Comparison of ENCODE assay signal across 25 cellular contexts in the genomic region with DNA sequence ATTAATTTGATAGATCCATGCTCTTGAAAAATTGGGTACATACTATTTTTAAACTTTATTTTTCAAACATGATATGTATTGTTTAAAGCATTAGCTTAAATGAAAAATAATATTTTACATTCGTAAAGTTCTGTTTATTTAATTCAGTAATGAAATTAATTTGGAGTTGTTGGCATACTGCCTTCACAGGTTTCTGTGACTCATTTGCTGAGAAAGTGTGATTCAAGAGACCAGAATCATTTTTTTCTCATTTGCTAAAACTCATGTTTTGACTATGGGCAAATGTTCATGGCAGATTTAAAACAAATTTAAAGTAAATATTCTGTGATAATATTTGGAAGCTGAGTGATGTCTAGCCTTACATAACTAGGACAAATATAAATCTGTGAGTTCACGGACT.
"Had no signal": no experiment of that assay in that cellular context is flagged by ENCODE, and none has a peak within 500 bp of the region (broad histone marks: within the 10 kb centered on the region; RNA-seq: fewer than 3 reads in every experiment).

No MANE protein-coding gene starts in this region.

- H3K36me3 ChIP-seq: brain microvascular endothelial cell, left lung, uterus had no signal

- H3K4me1 ChIP-seq: foreskin keratinocyte, left lung, testis, uterus had no signal

- DNase-seq: activated B cell treated with CpG ODN at 0.5 μM for 24 hours; activated CD4-positive, alpha-beta T cell treated with anti-CD3 and anti-CD28 coated beads for 36 hours; activated CD4-positive, alpha-beta T cell treated with anti-CD3 and anti-CD28 coated beads, Interleukin-2, amount 50 U/mL, for 4 hours; activated CD8-positive, alpha-beta memory T cell treated with anti-CD3 and anti-CD28 coated beads for 24 hours; activated CD8-positive, alpha-beta memory T cell treated with anti-CD3 and anti-CD28 coated beads, Interleukin-2, amount 50 U/mL, for 4 hours; activated T-cell treated with anti-CD3 and anti-CD28 coated beads, Interleukin-2, amount 50 U/mL, for 24 hours; aorta; brain microvascular endothelial cell; endodermal cell; erythroblast; immature natural killer cell; kidney glomerular epithelial cell; left lung; naive thymus-derived CD8-positive, alpha-beta T cell; stimulated activated CD4-positive, alpha-beta T cell treated with anti-CD3 and anti-CD28 coated beads, Interleukin-4, amount 100 ng/mL, for 1 hour; stimulated activated naive CD4-positive, alpha-beta T cell; T-helper 9 cell; testis; trophoblast cell; uterus had no signal

- H3K27me3 ChIP-seq: brain microvascular endothelial cell, foreskin keratinocyte, left lung, testis, uterus had no signal

- H3K9me3 ChIP-seq: left lung, testis, uterus had no signal

- H3K27ac ChIP-seq: brain microvascular endothelial cell, coronary artery, foreskin keratinocyte, left lung, testis, uterus had no signal

- ATAC-seq: activated CD4-positive, alpha-beta T cell treated with anti-CD3 and anti-CD28 coated beads for 36 hours; activated naive CD4-positive, alpha-beta T cell treated with anti-CD3 and anti-CD28 coated beads, Interleukin-2, amount 50 U/mL, for 72 hours; activated T-helper 17 cell treated with anti-CD3 and anti-CD28 coated beads, Interleukin-2, amount 50 U/mL, for 72 hours; foreskin keratinocyte; left lung; naive thymus-derived CD8-positive, alpha-beta T cell had no signal

- H3K4me3 ChIP-seq: coronary artery, left lung, lung, testis, uterus had no signal
